In the genomic region with DNA sequence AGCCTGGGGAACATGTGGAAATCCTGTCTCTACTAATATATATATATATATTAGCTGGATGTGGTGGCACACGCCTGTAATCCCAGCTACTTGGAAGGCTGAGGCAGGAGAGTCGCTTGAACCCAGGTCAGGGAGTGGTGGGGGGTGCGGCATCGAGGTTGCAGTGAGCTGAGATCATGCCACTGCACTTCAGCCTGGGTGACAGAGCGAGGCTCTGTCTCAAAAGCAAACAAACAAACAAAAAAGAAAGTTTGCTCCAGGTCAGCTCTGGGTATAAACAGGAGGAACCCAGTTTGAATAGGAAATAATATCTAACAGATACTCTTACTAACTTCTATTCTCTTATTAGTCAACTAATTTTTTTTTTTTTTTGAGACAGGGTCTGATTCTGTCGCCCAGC, we compare ENCODE assay signal across 10 cellular contexts. TPM values are rescaled to one million over a fixed set of nuclear protein-coding genes. Genes with fewer than 3 reads are reported as not detected.
"Had no signal": no experiment of that assay in that cellular context is flagged by ENCODE, and none has a peak within 500 bp of the region (broad histone marks: within the 10 kb centered on the region; RNA-seq: fewer than 3 reads in every experiment).

No MANE protein-coding gene starts in this region.

- H3K27ac Mint-ChIP-seq: HFFc6 had no signal

- H3K4me1 ChIP-seq: HAP-1 had no signal

- H3K9ac ChIP-seq: GM23248 had no signal

- ATAC-seq: HCT116, K562 had no signal

- H3K27ac ChIP-seq: GM23248, HL-60 had no signal

- FAIRE-seq: K562 had no signal

- H3K4me3 ChIP-seq: GM23248, HAP-1, K562 had no signal

- H2AFZ ChIP-seq: GM23248 had no signal

- DNase-seq: GM23248, GOT3, H7, HFFc6, IMR-90, KG1 had no signal

- H3K4me3 Mint-ChIP-seq: HFFc6 had no signal

- H3K36me3 ChIP-seq: HAP-1 had no signal

- H3K9me3 ChIP-seq: HAP-1 had no signal

RNA-seq across cellular contexts. Expression of a gene that starts 34.3 kb away (rescaled TPM):
- total RNA-seq: GM23248, HFFc6, IMR-90 had no signal
